In the genomic region with DNA sequence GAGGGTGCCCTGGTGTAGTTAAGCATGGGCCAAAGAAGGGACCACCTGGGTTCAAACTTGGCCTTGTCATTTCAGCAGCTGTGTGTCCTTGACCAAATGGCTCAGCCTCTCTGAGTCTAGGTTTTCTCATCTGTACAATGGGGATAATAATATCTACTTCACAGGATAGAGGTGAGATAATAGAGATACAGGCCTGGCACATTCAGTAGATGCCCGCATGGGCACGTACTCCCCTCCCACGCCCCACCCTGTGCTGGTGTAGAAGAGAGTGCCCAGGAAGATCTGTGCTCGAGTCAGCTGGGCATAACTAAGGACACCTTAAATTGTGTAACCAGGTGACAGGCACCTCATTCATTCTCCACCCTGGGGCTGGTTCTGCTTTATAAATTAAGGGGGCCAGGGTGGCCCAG, we compare ENCODE assay signal across 8 cellular contexts. TPM values are rescaled to one million over a fixed set of nuclear protein-coding genes. Genes with fewer than 3 reads are reported as not detected.
A peak's percentile ranks its signal among the peaks of the same experiment; 100 is the strongest.
DNase-seq lines count a peak whose midpoint lies in the region; ATAC-seq, FAIRE-seq and TF ChIP-seq lines count a peak whose summit lies in the region.

No MANE protein-coding gene starts in this region.

- H3K4me1 Mint-ChIP-seq in type B pancreatic cell (ENCODE audit: unreplicated experiment), result peaks cover 9% of the 10 kb centered on the region

- TF ChIP-seq CTCF in PC-3 (conservative IDR thresholded peaks at IDR 0.05; ENCODE audit: low read depth, low read length) (no peak), keratinocyte (optimal IDR thresholded peaks at IDR 0.05 in 1 of 3, IDR thresholded peaks at IDR 0.05 in 1 of 3, conservative IDR thresholded peaks at IDR 0.05 in 1 of 3; ENCODE audit: extremely low read depth in 1 of 3, insufficient read depth in 2 of 3, low read length in 3 of 3) (no peak), uterus (IDR thresholded peaks at IDR 0.05) (no peak), type B pancreatic cell (conservative IDR thresholded peaks at IDR 0.05) (no peak)

- no peaks in the 10 kb centered on the region for H3K9me3 Mint-ChIP-seq in type B pancreatic cell

- peak overlapping the region; percentile 86 for H2AFZ ChIP-seq in PC-3 (ENCODE audit: low read length)
- peak overlapping the region; percentile 97 for H2AFZ ChIP-seq in keratinocyte (ENCODE audit: control insufficient read depth, low read length)

- no peak overlapping the region for H3K4me3 Mint-ChIP-seq in type B pancreatic cell

- H3K27ac Mint-ChIP-seq in type B pancreatic cell, result no peak overlapping the region

- no peak overlapping the region for H3K9ac ChIP-seq in BLaER1
- 0 out of 2 replicates have a peak overlapping the region, but pooled peaks have one; percentile 3 for H3K9ac ChIP-seq in PC-3 (ENCODE audit: low read length)
- peak overlapping the region; percentile 59 for H3K9ac ChIP-seq in keratinocyte (ENCODE audit: control insufficient read depth, extremely low read depth, insufficient read depth, low read length)

- no peaks in the 10 kb centered on the region for H3K9me2 ChIP-seq in PC-3 (replicated peaks; ENCODE audit: low read length)

- CTCF ChIA-PET in PC-3 (lab: Charles Lee), result interaction anchor here (0.8 kb wide), 1 partner anchor 18 kb away, joined by 5 read pairs; no protein-coding TSS in a partner anchor

- H3K36me3 ChIP-seq in BLaER1 (no peaks in the 10 kb centered on the region), PC-3 (ENCODE audit: low read depth, low read length) (no peaks in the 10 kb centered on the region), keratinocyte (ENCODE audit: control insufficient read depth in 2 of 2, extremely low read depth in 1 of 2, insufficient read depth in 2 of 2, low read length in 2 of 2) (no peaks in the 10 kb centered on the region), uterus (no peaks in the 10 kb centered on the region)

- H3K27me3 ChIP-seq in BLaER1 (no peaks in the 10 kb centered on the region), PC-3 (ENCODE audit: low read length) (no peaks in the 10 kb centered on the region), keratinocyte (ENCODE audit: control insufficient read depth, extremely low read depth, insufficient read depth, low read length) (no peaks in the 10 kb centered on the region), uterus (no peaks in the 10 kb centered on the region)

- H3K79me2 ChIP-seq in PC-3 (ENCODE audit: low read length), result no peaks in the 10 kb centered on the region
- no peaks in the 10 kb centered on the region for H3K79me2 ChIP-seq in keratinocyte (ENCODE audit: control insufficient read depth, insufficient read depth, low read length)

- no peak overlapping the region; the same call in 1 of the 2 replicates for H3K4me3 ChIP-seq in BLaER1
- peak overlapping the region; percentile 65; the same call in 1 of the 2 replicates for H3K4me3 ChIP-seq in PC-3 (ENCODE audit: low read length)
- H3K4me3 ChIP-seq in keratinocyte (ENCODE audit: control insufficient read depth in 2 of 3, extremely low read depth in 1 of 3, insufficient read depth in 2 of 3, low read depth in 1 of 3, low read length in 3 of 3), result peak overlapping the region in 2 of 3 experiments; percentile 69 to 73
- peak overlapping the region in 1 of 2 donors; percentile 44 for H3K4me3 ChIP-seq in uterus

- no peaks in the 10 kb centered on the region for H4K20me1 ChIP-seq in BLaER1
- no peaks in the 10 kb centered on the region for H4K20me1 ChIP-seq in PC-3 (ENCODE audit: low read length)
- H4K20me1 ChIP-seq in keratinocyte (ENCODE audit: control insufficient read depth, extremely low read depth, insufficient read depth, low read length), result no peaks in the 10 kb centered on the region

- no peaks in the 10 kb centered on the region for H3F3A ChIP-seq in PC-3 (ENCODE audit: low read length, unreplicated experiment)

- POLR2A ChIA-PET in PC-3 (lab: Charles Lee; ENCODE audit: unreplicated experiment), result no interaction called here

- DNase-seq in PC-3, result no peak
- DNase-seq in keratinocyte (ENCODE audit: low read depth, low spot score), result no peak
- peak in 1 of 2 donors; percentile 12 for DNase-seq in uterus
- no peak for DNase-seq in germinal center (ENCODE audit: low spot score)
- DNase-seq in RCC 7860 (ENCODE audit: low spot score), result no peak
- no peak for DNase-seq in type B pancreatic cell (ENCODE audit: extremely low spot score, unreplicated experiment)

- no peaks in the 10 kb centered on the region for H3K36me3 Mint-ChIP-seq in type B pancreatic cell

- H3K27me3 Mint-ChIP-seq in type B pancreatic cell, result peaks cover 19% of the 10 kb centered on the region

- H3K9me3 ChIP-seq in BLaER1 (no peaks in the 10 kb centered on the region), PC-3 (ENCODE audit: low read length) (no peaks in the 10 kb centered on the region), keratinocyte (ENCODE audit: control insufficient read depth, low read depth, low read length) (no peaks in the 10 kb centered on the region), uterus (no peaks in the 10 kb centered on the region)

- H3K27ac ChIP-seq in BLaER1, result no peak overlapping the region
- peak overlapping the region; percentile 32; the same call in 1 of the 2 replicates for H3K27ac ChIP-seq in PC-3 (ENCODE audit: low read length)
- peak overlapping the region; percentile 69 for H3K27ac ChIP-seq in keratinocyte (ENCODE audit: control insufficient read depth, insufficient read depth, low read length)
- H3K27ac ChIP-seq in uterus, result peak overlapping the region; percentile 66 to 75

- peak overlapping the region; percentile 77 for H3K4me2 ChIP-seq in BLaER1
- peak overlapping the region; percentile 83 for H3K4me2 ChIP-seq in PC-3 (ENCODE audit: low read length)
- peak overlapping the region; percentile 92 for H3K4me2 ChIP-seq in keratinocyte (ENCODE audit: control insufficient read depth, extremely low read depth, insufficient read depth, low read depth, low read length)

- intact Hi-C loops in PC-3 (cut with micrococcal nuclease) (no loop called here), uterus (cut with DNase I; ENCODE audit: low total_unique reads) (no loop called here)

- no peaks in the 10 kb centered on the region for H3K9me1 ChIP-seq in keratinocyte (ENCODE audit: control insufficient read depth, extremely low read depth, insufficient read depth, low read length)

- TF ChIP-seq POLR2A in uterus (IDR thresholded peaks at IDR 0.05), result no peak

- BruUV-seq in PC-3 (replicated peaks; lab: Mats Ljungman, UMichigan), result no TSS peak

- H3K4me1 ChIP-seq in BLaER1 (peaks cover 60% of the 10 kb centered on the region), PC-3 (ENCODE audit: insufficient read depth, low read length) (peaks cover 47% of the 10 kb centered on the region), keratinocyte (ENCODE audit: control insufficient read depth, extremely low read depth, insufficient read depth, low read length) (peaks cover 26% of the 10 kb centered on the region), uterus (no peaks in the 10 kb centered on the region)

- ATAC-seq in GM21390 (IDR thresholded peaks at IDR 0.05; ENCODE audit: unreplicated experiment) (peak; percentile 13), PC-3 (no peak)

- FAIRE-seq in keratinocyte (lab: Jason Lieb, UNC) (no peak), RCC 7860 (lab: Jason Lieb, UNC) (no peak)

- dilution Hi-C loops in keratinocyte (cut with MboI; ENCODE audit: extremely low pct_ligation_motif_present, low sequenced_read_pairs), result no loop called here

RNA-seq across cellular contexts. Expression of a gene that starts 8.4 kb away (rescaled TPM):
- total RNA-seq in PC-3 (2014; rRNA removed) (67.5 and 83.6 TPM in 2 replicates), uterus (10 to 100 TPM; 11.5 to 34.6 (median 22.0) TPM), type B pancreatic cell (ENCODE audit: low replicate concordance) (23.0 and 27.2 TPM in 2 replicates)
- polyA plus RNA-seq in keratinocyte, result 7.8 to 27.8 TPM (median 13.4 TPM) in 3 replicates
- polyA plus RNA-seq in keratinocyte (2011; ENCODE audit: low read depth), result 1.3 TPM
- 7.3 and 8.6 TPM in 2 replicates for polyA plus RNA-seq in keratinocyte (2011; cell fraction: cytosol; rRNA removed)
- 30.7 and 33.7 TPM in 2 replicates for polyA plus RNA-seq in keratinocyte (2011; cell fraction: nucleus; rRNA removed)
- polyA plus RNA-seq in keratinocyte (2012; ENCODE audit: low replicate concordance), result 12.5 and 17.9 TPM in 2 replicates
- 7.5 to 39.5 TPM (median 8.8 TPM) in 3 replicates for polyA minus RNA-seq in keratinocyte
- 4.8 TPM for polyA minus RNA-seq in keratinocyte (2011; cell fraction: cytosol; rRNA and poly(A)+ RNA removed)
- 12.8 and 19.5 TPM in 2 replicates for polyA minus RNA-seq in keratinocyte (2011; cell fraction: nucleus; rRNA and poly(A)+ RNA removed)

RNA-seq across cellular contexts. Expression of a gene that starts 21.1 kb away (rescaled TPM):
- total RNA-seq in PC-3 (2014; rRNA removed), result 49.1 and 57.9 TPM in 2 replicates
- polyA plus RNA-seq in keratinocyte, result 52.8 to 80.8 TPM (median 60.6 TPM) in 3 replicates
- polyA plus RNA-seq in keratinocyte (2011; ENCODE audit: low read depth), result 54.8 TPM
- 63.8 and 90.6 TPM in 2 replicates for polyA plus RNA-seq in keratinocyte (2011; cell fraction: cytosol; rRNA removed)
- polyA plus RNA-seq in keratinocyte (2011; cell fraction: nucleus; rRNA removed), result 26.9 and 35.5 TPM in 2 replicates
- 43.6 and 58.8 TPM in 2 replicates for polyA plus RNA-seq in keratinocyte (2012; ENCODE audit: low replicate concordance)
- polyA minus RNA-seq in keratinocyte, result 8.1 to 32.2 TPM (median 25.4 TPM) in 3 replicates
- polyA minus RNA-seq in keratinocyte (2011; cell fraction: cytosol; rRNA and poly(A)+ RNA removed), result 33.6 TPM
- polyA minus RNA-seq in keratinocyte (2011; cell fraction: nucleus; rRNA and poly(A)+ RNA removed), result 9.0 and 11.5 TPM in 2 replicates
- total RNA-seq in uterus, result 10 to 100 TPM; 54.1 to 96.7 (median 78.2) TPM
- 40.4 and 48.1 TPM in 2 replicates for total RNA-seq in type B pancreatic cell (ENCODE audit: low replicate concordance)
